1 cellular context compared by ENCODE assay signal in the genomic region with DNA sequence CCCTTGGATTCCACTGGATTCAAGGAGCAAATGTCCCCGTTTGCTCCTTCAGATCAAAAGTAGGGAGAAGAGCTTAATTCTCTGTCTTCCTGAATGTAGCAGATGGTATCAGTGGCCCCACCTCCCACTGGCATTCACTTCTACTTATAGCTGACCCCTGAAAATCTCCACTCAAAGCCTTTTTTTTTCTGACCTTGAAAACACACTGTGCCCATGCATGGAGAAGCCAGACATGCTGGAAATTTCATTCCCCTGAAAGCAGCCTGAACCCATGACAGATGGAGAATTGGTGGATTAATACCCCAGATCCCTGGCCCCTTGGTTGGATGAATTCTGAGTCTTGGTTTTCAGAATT.
TF ChIP-seq lines count a peak whose summit lies in the region.

No MANE protein-coding gene starts in this region.

TF ChIP-seq in IMR-90, 13 proteins besides CTCF, POLR2A, EP300 and RAD21:
- TF ChIP-seq, protein P1, sequence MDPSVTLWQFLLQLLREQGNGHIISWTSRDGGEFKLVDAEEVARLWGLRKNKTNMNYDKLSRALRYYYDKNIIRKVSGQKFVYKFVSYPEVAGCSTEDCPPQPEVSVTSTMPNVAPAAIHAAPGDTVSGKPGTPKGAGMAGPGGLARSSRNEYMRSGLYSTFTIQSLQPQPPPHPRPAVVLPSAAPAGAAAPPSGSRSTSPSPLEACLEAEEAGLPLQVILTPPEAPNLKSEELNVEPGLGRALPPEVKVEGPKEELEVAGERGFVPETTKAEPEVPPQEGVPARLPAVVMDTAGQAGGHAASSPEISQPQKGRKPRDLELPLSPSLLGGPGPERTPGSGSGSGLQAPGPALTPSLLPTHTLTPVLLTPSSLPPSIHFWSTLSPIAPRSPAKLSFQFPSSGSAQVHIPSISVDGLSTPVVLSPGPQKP (IDR thresholded peaks at IDR 0.05; ENCODE audit: borderline replicate concordance, low read depth, low read length): no peak
- no peak for TF ChIP-seq CHD1 (IDR thresholded peaks at IDR 0.05; ENCODE audit: low read depth, low read length)
- TF ChIP-seq RCOR1 (IDR thresholded peaks at IDR 0.05; ENCODE audit: insufficient replicate concordance, low read length): no peak
- no peak for TF ChIP-seq CEBPB (IDR thresholded peaks at IDR 0.05; ENCODE audit: low read depth, low read length)
- TF ChIP-seq MAZ (IDR thresholded peaks at IDR 0.05; ENCODE audit: borderline replicate concordance, low read depth, low read length): no peak
- no peak for TF ChIP-seq SMC3 (IDR thresholded peaks at IDR 0.05; ENCODE audit: low read depth, low read length)
- TF ChIP-seq, protein P2, sequence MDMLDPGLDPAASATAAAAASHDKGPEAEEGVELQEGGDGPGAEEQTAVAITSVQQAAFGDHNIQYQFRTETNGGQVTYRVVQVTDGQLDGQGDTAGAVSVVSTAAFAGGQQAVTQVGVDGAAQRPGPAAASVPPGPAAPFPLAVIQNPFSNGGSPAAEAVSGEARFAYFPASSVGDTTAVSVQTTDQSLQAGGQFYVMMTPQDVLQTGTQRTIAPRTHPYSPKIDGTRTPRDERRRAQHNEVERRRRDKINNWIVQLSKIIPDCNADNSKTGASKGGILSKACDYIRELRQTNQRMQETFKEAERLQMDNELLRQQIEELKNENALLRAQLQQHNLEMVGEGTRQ (IDR thresholded peaks at IDR 0.05; ENCODE audit: low read depth, low read length): no peak
- TF ChIP-seq MXI1 (IDR thresholded peaks at IDR 0.05; ENCODE audit: borderline replicate concordance, low read depth, low read length): no peak
- no peak for TF ChIP-seq BHLHE40 (IDR thresholded peaks at IDR 0.05; ENCODE audit: low read depth, low read length)
- no peak for TF ChIP-seq RFX5 (IDR thresholded peaks at IDR 0.05; ENCODE audit: low read depth, low read length)
- no peak for TF ChIP-seq NFE2L2 (IDR thresholded peaks at IDR 0.05; ENCODE audit: low read depth, low read length)
- TF ChIP-seq MAFK (IDR thresholded peaks at IDR 0.05; ENCODE audit: low read depth, low read length): no peak
- TF ChIP-seq FOS (IDR thresholded peaks at IDR 0.05; ENCODE audit: low read depth, low read length): no peak
